In genomic region chr17:40219073-40219860, GRCh38 we compare ENCODE assay signal across 1 cellular context.
TF ChIP-seq lines count a peak whose summit lies in the region.

Gene WIPF2, plus strand, starts transcription at chr17:40219304. Its CDS starts 37,156 bp downstream, at chr17:40256460.

TF ChIP-seq in HepG2, 621 proteins besides CTCF, POLR2A, EP300 and RAD21 (continued from another document and continues in another):
- TF ChIP-seq, protein P1, sequence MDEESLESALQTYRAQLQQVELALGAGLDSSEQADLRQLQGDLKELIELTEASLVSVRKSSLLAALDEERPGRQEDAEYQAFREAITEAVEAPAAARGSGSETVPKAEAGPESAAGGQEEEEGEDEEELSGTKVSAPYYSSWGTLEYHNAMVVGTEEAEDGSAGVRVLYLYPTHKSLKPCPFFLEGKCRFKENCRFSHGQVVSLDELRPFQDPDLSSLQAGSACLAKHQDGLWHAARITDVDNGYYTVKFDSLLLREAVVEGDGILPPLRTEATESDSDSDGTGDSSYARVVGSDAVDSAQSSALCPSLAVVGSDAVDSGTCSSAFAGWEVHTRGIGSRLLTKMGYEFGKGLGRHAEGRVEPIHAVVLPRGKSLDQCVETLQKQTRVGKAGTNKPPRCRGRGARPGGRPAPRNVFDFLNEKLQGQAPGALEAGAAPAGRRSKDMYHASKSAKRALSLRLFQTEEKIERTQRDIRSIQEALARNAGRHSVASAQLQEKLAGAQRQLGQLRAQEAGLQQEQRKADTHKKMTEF (CRISPR knock-in tag; IDR thresholded peaks at IDR 0.05) = peak; percentile 89
- TF ChIP-seq ZBTB7A (CRISPR knock-in tag; IDR thresholded peaks at IDR 0.05) (no peak), PHB2 (IDR thresholded peaks at IDR 0.05; ENCODE audit: partially characterized antibody) (no peak), ETV6 (CRISPR knock-in tag; conservative IDR thresholded peaks at IDR 0.05) (no peak; the same call in 1 of the 2 replicates), ZNF24 (IDR thresholded peaks at IDR 0.05) (no peak), BHLHE40 (IDR thresholded peaks at IDR 0.05; ENCODE audit: low read length) (no peak), RNF2 (conservative IDR thresholded peaks at IDR 0.05; ENCODE audit: low read depth) (peak; percentile 47; the same call in 1 of the 2 replicates), SOX13 (IDR thresholded peaks at IDR 0.05) (no peak), SOX13 (CRISPR knock-in tag; conservative IDR thresholded peaks at IDR 0.05 in 1 of 2, IDR thresholded peaks at IDR 0.05 in 1 of 2) (peak in 1 of 2 experiments; percentile 14; a peak in 1 of 4 replicates), ZNF512 (CRISPR knock-in tag; IDR thresholded peaks at IDR 0.05) (no peak), SUZ12 (IDR thresholded peaks at IDR 0.05; ENCODE audit: low read depth, low read length) (no peak), SKI (IDR thresholded peaks at IDR 0.05; ENCODE audit: partially characterized antibody) (peak; percentile 85), ZNF354B (CRISPR knock-in tag; IDR thresholded peaks at IDR 0.05) (no peak), KLF15 (CRISPR knock-in tag; IDR thresholded peaks at IDR 0.05; ENCODE audit: borderline replicate concordance) (no peak), STAT5B (CRISPR knock-in tag; IDR thresholded peaks at IDR 0.05) (no peak), ZNF207 (IDR thresholded peaks at IDR 0.05; ENCODE audit: borderline replicate concordance) (no peak), TBL1XR1 (IDR thresholded peaks at IDR 0.05; ENCODE audit: borderline replicate concordance, low read length, partially characterized antibody) (no peak), ZMYM3 (CRISPR knock-in tag; IDR thresholded peaks at IDR 0.05) (no peak), ZSCAN30 (CRISPR knock-in tag; IDR thresholded peaks at IDR 0.05) (no peak), ZBTB1 (CRISPR knock-in tag; IDR thresholded peaks at IDR 0.05; ENCODE audit: borderline replicate concordance) (no peak), ZNF318 (CRISPR knock-in tag; IDR thresholded peaks at IDR 0.05) (0 out of 2 replicates have a peak, but pooled peaks have one; percentile 3), ZNF569 (CRISPR knock-in tag; IDR thresholded peaks at IDR 0.05; ENCODE audit: borderline replicate concordance) (no peak; the same call in 1 of the 2 replicates), HDAC2 (CRISPR knock-in tag; IDR thresholded peaks at IDR 0.05) (peak; percentile 25; the same call in 1 of the 2 replicates), ZNF20 (CRISPR knock-in tag; IDR thresholded peaks at IDR 0.05) (0 out of 2 replicates have a peak, but pooled peaks have one; percentile 75), NBN (conservative IDR thresholded peaks at IDR 0.05) (no peak), ZNF841 (CRISPR knock-in tag; IDR thresholded peaks at IDR 0.05; ENCODE audit: borderline replicate concordance) (no peak), NFATC3 (CRISPR knock-in tag; IDR thresholded peaks at IDR 0.05) (0 out of 2 replicates have a peak, but pooled peaks have one; percentile 30), TARDBP (CRISPR knock-in tag; IDR thresholded peaks at IDR 0.05) (peak; percentile 86; the same call in 1 of the 2 replicates), ZNF75D (CRISPR knock-in tag; IDR thresholded peaks at IDR 0.05; ENCODE audit: borderline replicate concordance) (no peak), ZNF572 (CRISPR knock-in tag; IDR thresholded peaks at IDR 0.05) (no peak), TAF15 (IDR thresholded peaks at IDR 0.05; ENCODE audit: low read depth, low read length, poor library complexity, severe bottlenecking) (peak; percentile 77), MAFF (IDR thresholded peaks at IDR 0.05; ENCODE audit: low read depth, low read length) (peak; percentile 20; the same call in 1 of the 2 replicates), SMAD3 (CRISPR knock-in tag; IDR thresholded peaks at IDR 0.05) (0 out of 2 replicates have a peak, but pooled peaks have one; percentile 26), MXI1 (IDR thresholded peaks at IDR 0.05; ENCODE audit: borderline replicate concordance, low read depth, low read length) (peak; percentile 85; the same call in 1 of the 3 replicates), SETDB1 (CRISPR knock-in tag; IDR thresholded peaks at IDR 0.05; ENCODE audit: borderline replicate concordance) (no peak), ISX (CRISPR knock-in tag; conservative IDR thresholded peaks at IDR 0.05) (no peak), ZNF713 (CRISPR knock-in tag; IDR thresholded peaks at IDR 0.05) (0 out of 2 replicates have a peak, but pooled peaks have one; percentile 11)
- TF ChIP-seq, protein P2, sequence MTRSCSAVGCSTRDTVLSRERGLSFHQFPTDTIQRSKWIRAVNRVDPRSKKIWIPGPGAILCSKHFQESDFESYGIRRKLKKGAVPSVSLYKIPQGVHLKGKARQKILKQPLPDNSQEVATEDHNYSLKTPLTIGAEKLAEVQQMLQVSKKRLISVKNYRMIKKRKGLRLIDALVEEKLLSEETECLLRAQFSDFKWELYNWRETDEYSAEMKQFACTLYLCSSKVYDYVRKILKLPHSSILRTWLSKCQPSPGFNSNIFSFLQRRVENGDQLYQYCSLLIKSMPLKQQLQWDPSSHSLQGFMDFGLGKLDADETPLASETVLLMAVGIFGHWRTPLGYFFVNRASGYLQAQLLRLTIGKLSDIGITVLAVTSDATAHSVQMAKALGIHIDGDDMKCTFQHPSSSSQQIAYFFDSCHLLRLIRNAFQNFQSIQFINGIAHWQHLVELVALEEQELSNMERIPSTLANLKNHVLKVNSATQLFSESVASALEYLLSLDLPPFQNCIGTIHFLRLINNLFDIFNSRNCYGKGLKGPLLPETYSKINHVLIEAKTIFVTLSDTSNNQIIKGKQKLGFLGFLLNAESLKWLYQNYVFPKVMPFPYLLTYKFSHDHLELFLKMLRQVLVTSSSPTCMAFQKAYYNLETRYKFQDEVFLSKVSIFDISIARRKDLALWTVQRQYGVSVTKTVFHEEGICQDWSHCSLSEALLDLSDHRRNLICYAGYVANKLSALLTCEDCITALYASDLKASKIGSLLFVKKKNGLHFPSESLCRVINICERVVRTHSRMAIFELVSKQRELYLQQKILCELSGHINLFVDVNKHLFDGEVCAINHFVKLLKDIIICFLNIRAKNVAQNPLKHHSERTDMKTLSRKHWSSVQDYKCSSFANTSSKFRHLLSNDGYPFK (CRISPR knock-in tag; IDR thresholded peaks at IDR 0.05; ENCODE audit: borderline replicate concordance) = peak; percentile 96
- TF ChIP-seq, protein P3, sequence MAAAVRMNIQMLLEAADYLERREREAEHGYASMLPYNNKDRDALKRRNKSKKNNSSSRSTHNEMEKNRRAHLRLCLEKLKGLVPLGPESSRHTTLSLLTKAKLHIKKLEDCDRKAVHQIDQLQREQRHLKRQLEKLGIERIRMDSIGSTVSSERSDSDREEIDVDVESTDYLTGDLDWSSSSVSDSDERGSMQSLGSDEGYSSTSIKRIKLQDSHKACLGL (CRISPR knock-in tag; IDR thresholded peaks at IDR 0.05) = peak; percentile 55; the same call in 1 of the 2 replicates
- TF ChIP-seq, protein P4, sequence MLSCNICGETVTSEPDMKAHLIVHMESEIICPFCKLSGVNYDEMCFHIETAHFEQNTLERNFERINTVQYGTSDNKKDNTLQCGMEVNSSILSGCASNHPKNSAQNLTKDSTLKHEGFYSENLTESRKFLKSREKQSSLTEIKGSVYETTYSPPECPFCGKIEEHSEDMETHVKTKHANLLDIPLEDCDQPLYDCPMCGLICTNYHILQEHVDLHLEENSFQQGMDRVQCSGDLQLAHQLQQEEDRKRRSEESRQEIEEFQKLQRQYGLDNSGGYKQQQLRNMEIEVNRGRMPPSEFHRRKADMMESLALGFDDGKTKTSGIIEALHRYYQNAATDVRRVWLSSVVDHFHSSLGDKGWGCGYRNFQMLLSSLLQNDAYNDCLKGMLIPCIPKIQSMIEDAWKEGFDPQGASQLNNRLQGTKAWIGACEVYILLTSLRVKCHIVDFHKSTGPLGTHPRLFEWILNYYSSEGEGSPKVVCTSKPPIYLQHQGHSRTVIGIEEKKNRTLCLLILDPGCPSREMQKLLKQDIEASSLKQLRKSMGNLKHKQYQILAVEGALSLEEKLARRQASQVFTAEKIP (CRISPR knock-in tag; IDR thresholded peaks at IDR 0.05; ENCODE audit: borderline replicate concordance) = no peak
- TF ChIP-seq, protein P5, sequence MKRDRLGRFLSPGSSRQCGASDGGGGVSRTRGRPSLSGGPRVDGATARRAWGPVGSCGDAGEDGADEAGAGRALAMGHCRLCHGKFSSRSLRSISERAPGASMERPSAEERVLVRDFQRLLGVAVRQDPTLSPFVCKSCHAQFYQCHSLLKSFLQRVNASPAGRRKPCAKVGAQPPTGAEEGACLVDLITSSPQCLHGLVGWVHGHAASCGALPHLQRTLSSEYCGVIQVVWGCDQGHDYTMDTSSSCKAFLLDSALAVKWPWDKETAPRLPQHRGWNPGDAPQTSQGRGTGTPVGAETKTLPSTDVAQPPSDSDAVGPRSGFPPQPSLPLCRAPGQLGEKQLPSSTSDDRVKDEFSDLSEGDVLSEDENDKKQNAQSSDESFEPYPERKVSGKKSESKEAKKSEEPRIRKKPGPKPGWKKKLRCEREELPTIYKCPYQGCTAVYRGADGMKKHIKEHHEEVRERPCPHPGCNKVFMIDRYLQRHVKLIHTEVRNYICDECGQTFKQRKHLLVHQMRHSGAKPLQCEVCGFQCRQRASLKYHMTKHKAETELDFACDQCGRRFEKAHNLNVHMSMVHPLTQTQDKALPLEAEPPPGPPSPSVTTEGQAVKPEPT (CRISPR knock-in tag; IDR thresholded peaks at IDR 0.05; ENCODE audit: low read depth) = 0 out of 2 replicates have a peak, but pooled peaks have one; percentile 88
- TF ChIP-seq, protein P6, sequence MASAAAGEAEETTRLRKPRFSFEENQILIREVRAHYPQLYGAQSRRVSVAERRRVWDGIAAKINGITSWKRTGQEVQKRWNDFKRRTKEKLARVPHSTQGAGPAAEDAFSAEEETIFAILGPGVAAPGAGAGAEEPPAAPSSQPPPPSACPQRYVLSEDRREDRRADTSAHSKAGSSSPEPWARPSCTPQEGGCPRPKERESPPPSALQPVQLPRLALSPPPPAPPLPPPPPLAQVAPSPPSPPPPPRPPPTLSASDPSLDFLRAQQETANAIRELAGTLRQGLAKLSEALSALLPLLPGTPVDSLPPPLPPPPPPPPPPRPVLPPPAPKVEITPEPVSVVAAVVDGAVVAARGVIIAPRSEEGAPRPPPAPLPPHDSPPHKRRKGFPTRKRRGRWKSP (CRISPR knock-in tag; IDR thresholded peaks at IDR 0.05) = peak; percentile 18; the same call in 1 of the 2 replicates
- TF ChIP-seq, protein P7, sequence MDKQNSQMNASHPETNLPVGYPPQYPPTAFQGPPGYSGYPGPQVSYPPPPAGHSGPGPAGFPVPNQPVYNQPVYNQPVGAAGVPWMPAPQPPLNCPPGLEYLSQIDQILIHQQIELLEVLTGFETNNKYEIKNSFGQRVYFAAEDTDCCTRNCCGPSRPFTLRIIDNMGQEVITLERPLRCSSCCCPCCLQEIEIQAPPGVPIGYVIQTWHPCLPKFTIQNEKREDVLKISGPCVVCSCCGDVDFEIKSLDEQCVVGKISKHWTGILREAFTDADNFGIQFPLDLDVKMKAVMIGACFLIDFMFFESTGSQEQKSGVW (CRISPR knock-in tag; IDR thresholded peaks at IDR 0.05; ENCODE audit: borderline replicate concordance) = no peak
